In the genomic region with DNA sequence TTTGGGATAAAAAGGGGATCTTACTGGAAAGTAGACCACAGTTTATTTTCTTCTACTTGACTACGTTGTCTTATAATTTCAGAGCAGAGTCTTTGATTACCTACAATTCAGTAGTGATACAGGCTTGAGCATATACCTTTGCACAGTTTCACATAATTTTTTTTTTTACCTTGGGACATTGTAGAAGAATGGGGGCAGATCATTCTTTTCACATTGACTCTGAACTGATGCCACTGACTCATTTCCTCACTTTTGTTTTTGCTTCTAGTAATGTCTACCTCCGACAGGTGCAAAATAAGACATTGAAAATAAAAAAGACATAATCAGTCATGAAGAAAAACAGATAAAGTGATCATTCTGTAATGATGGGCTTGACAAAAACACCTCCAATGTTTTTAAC, we compare ENCODE assay signal across 9 cellular contexts.
"Had no signal": no experiment of that assay in that cellular context is flagged by ENCODE, and none has a peak within 500 bp of the region (broad histone marks: within the 10 kb centered on the region; RNA-seq: fewer than 3 reads in every experiment).

No MANE protein-coding gene starts in this region.

- DNase-seq: GM23248, GOT3, H7, HFFc6, IMR-90, KG1 had no signal

- H3K27ac ChIP-seq: GM23248 had no signal

- H3K4me3 ChIP-seq: GM23248, HAP-1, K562 had no signal

- H3K9me3 ChIP-seq: HAP-1 had no signal

- H3K9ac ChIP-seq: GM23248 had no signal

- H2AFZ ChIP-seq: GM23248 had no signal

- H3K4me1 ChIP-seq: HAP-1 had no signal

- ATAC-seq: HCT116, K562 had no signal

- H3K36me3 ChIP-seq: HAP-1 had no signal
